ENCODE assay signal across 10 cellular contexts in the genomic region with DNA sequence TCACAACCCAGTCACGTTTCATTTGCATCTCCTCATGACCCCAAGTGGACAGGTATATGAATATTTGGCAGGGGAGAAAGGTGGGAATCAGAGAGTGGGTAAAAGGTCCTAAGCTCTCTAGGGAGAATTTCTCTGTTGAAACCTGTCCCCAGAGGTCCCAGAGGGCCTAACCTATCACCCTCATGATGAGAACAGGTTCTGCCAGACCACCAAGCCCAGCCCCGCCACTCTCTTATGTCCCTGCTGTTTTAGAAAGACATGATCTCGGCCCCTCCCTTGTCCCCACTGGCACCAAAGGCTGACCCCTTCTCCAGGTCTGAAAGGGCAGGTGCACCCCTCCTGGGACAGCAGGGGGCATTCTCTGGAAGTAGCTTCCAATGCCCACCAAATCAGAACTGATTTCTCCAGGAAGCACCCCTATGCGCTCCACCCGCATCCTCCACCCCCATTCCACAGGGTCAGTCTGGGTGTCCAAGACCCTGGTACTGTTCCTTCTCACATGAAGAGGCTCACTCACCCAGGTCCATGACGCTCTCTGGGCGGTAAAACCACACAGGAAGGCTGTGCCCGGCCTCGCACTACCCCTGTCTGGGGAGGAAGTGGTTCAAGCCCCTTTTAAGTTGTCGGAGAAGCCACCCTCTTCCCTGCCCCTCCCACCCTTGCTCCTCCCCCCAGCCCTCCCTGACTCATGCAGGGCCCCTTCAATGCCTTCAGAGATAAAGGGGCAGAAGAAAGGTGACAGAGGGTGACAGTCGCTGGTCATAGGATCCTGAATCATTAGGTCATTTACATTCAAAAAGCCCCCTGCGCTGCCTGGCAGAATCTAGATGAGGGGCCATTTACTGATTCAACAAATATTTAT. TPM values are rescaled to one million over a fixed set of nuclear protein-coding genes. Genes with fewer than 3 reads are reported as not detected.
DNase-seq lines count a peak whose midpoint lies in the region; ATAC-seq and TF ChIP-seq lines count a peak whose summit lies in the region.
"Had no signal": no experiment of that assay in that cellular context is flagged by ENCODE, and none has a peak within 500 bp of the region (broad histone marks: within the 10 kb centered on the region; RNA-seq: fewer than 3 reads in every experiment).

TSS of gene CCR7 (minus strand) at position 590 of the 862 bp plus-strand sequence. CDS start at position 527, 63 bp downstream.

- H3K9me3 Mint-ChIP-seq in type B pancreatic cell: no peaks in the 10 kb centered on the region
- peaks cover 16% of the 10 kb centered on the region for H3K9me3 Mint-ChIP-seq in nephron progenitor cell

- H3K4me1 ChIP-seq in right cardiac atrium (ENCODE audit: control insufficient read depth, insufficient read depth, low read length): peaks cover 3% of the 10 kb centered on the region
- peaks cover 47% of the 10 kb centered on the region for H3K4me1 ChIP-seq in mononuclear cell (ENCODE audit: insufficient read depth, low read length)
- H3K4me1 ChIP-seq in gastroesophageal sphincter: peaks cover 0 to 7% (median 4%) of the 10 kb centered on the region in 3 donors

- H3K4me3 Mint-ChIP-seq in type B pancreatic cell (no peak within 1 kb of the TSS), nephron progenitor cell (no peak within 1 kb of the TSS)

- H3K4me3 ChIP-seq in right cardiac atrium (ENCODE audit: low read length) (no peak within 1 kb of the TSS), mononuclear cell (ENCODE audit: low read length) (peak within 1 kb of the TSS; percentile 83), gastroesophageal sphincter (no peak within 1 kb of the TSS)
- H3K4me3 ChIP-seq: A549 had no signal

- H3K27me3 Mint-ChIP-seq in type B pancreatic cell (peaks cover 29% of the 10 kb centered on the region), nephron progenitor cell (ENCODE audit: low read depth, poor library complexity) (peaks cover 17% of the 10 kb centered on the region)

- no peak for TF ChIP-seq POLR2A in gastroesophageal sphincter (IDR thresholded peaks at IDR 0.05)

- H3K9me3 ChIP-seq in right cardiac atrium (ENCODE audit: control insufficient read depth, low read length) (no peaks in the 10 kb centered on the region), mononuclear cell (ENCODE audit: low read depth, low read length) (no peaks in the 10 kb centered on the region), gastroesophageal sphincter (no peaks in the 10 kb centered on the region)

- ATAC-seq in right cardiac atrium (no peak), gastroesophageal sphincter (no peak)
- ATAC-seq: A549 had no signal

- intact Hi-C loops in cardiac septum (cut with DNase I) (loop anchor here (5.0 kb wide), 1 partner anchor 163 kb away; no protein-coding TSS in a partner anchor), right cardiac atrium (cut with DNase I) (loop anchor here in 1 of 4 donors (10.0 kb wide), 1 partner anchor 170 kb away; no protein-coding TSS in a partner anchor)

- H3K4me1 Mint-ChIP-seq in type B pancreatic cell (ENCODE audit: unreplicated experiment) (peaks cover 8% of the 10 kb centered on the region), nephron progenitor cell (peaks cover 44% of the 10 kb centered on the region)

- H3K27ac ChIP-seq in right cardiac atrium (ENCODE audit: low read length): no peak within 1 kb of the TSS
- no peak within 1 kb of the TSS for H3K27ac ChIP-seq in gastroesophageal sphincter

- DNase-seq in cardiac septum (ENCODE audit: low spot score) (peak; percentile 60), right cardiac atrium (no peak), type B pancreatic cell (ENCODE audit: extremely low spot score, unreplicated experiment) (peak; percentile 61), nephron progenitor cell (no peak), kidney glomerular epithelial cell (lab: John Stamatoyannopoulos, UW) (no peak)
- DNase-seq in activated CD8-positive, alpha-beta memory T cell treated with anti-CD3 and anti-CD28 coated beads, Interleukin-2, amount 50 U/mL, for 48 hours: peak; percentile 91
- DNase-seq: SW 1271 had no signal

- 72% methylated on average over 12 of the region's 12 CpGs for WGBS in right cardiac atrium
- 20 to 64% methylated on average over 1 to 8 of the region's 12 CpGs for WGBS in gastroesophageal sphincter (ENCODE audit: low coverage in 1 of 2), 2 donors

- no peaks in the 10 kb centered on the region for H3K36me3 ChIP-seq in gastroesophageal sphincter

- no peak for TF ChIP-seq CTCF in type B pancreatic cell (conservative IDR thresholded peaks at IDR 0.05)
- TF ChIP-seq CTCF in gastroesophageal sphincter (IDR thresholded peaks at IDR 0.05): no peak
- no peak for TF ChIP-seq CTCF in nephron progenitor cell (IDR thresholded peaks at IDR 0.05)

- TF ChIP-seq EP300 in gastroesophageal sphincter (IDR thresholded peaks at IDR 0.05): no peak

- no peaks in the 10 kb centered on the region for H3K27me3 ChIP-seq in right cardiac atrium (ENCODE audit: control insufficient read depth, insufficient read depth)
- no peaks in the 10 kb centered on the region for H3K27me3 ChIP-seq in mononuclear cell (ENCODE audit: insufficient read depth, low read length)
- H3K27me3 ChIP-seq in gastroesophageal sphincter: peaks cover 33% of the 10 kb centered on the region

- no peak within 1 kb of the TSS for H3K27ac Mint-ChIP-seq in type B pancreatic cell
- H3K27ac Mint-ChIP-seq in nephron progenitor cell: no peak within 1 kb of the TSS

- H3K36me3 Mint-ChIP-seq in type B pancreatic cell (no peaks in the 10 kb centered on the region), nephron progenitor cell (ENCODE audit: low read depth) (no peaks in the 10 kb centered on the region)

RNA-seq across cellular contexts. Expression of gene CCR7, which starts in this region (rescaled TPM):
- total RNA-seq in cardiac septum (0.32 TPM), right cardiac atrium (under 1 TPM in 2 of 4 donors, not detected in 2; 0.19 to 0.20 TPM), mononuclear cell (131 TPM), type B pancreatic cell (ENCODE audit: low replicate concordance) (not detected in 2 replicates), gastroesophageal sphincter (1 to 10 TPM in 1 of 4 donors, under 1 TPM in 2, not detected in 1; 0.15 to 2.2 (median 0.35) TPM)
- polyA plus RNA-seq in right cardiac atrium: 0.11 TPM

Comparison
In these comparisons a context has a peak if more than half of its experiments do, and no peak if none do; other contexts are left out.
1. RNA of gene CCR7 (total RNA-seq): 131 TPM in mononuclear cell (single experiment); 0.15 to 2.2 TPM in gastroesophageal sphincter, 0.32 TPM in cardiac septum (single experiment), 0.19 to 0.20 TPM in right cardiac atrium and not detected in type B pancreatic cell; every median in the first group is over 10 times any median in the second.
2. Peak in DNase-seq in cardiac septum; RNA of the gene not detected or under 1 TPM.
3. Peak in DNase-seq in type B pancreatic cell; RNA of the gene not detected or under 1 TPM.